Comparison of ENCODE assay signal across 28 cellular contexts in the genomic region with DNA sequence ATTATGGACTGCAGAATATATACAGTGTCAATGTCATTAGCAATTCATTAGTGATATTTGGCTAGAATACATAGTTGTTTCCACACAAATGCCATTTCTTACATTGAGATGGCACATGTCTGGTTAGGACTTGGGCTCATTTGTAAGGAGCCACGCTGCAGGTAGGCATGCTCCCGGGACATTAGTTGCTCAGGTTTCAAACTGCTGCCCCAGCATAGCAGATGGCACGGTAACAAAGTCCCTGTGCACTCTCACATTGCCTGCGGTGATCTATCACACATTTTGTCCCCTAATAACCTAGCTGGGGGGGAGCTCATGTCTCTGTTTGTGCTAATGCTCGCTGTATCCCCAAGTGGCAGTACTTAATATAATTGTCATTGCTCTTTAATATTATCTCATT.
DNase-seq lines count a peak whose midpoint lies in the region; ATAC-seq and TF ChIP-seq lines count a peak whose summit lies in the region.
"Had no signal": no experiment of that assay in that cellular context is flagged by ENCODE, and none has a peak within 500 bp of the region (broad histone marks: within the 10 kb centered on the region; RNA-seq: fewer than 3 reads in every experiment).

No MANE protein-coding gene starts in this region.

- H3K4me1 ChIP-seq in HUES48 (ENCODE audit: control insufficient read depth, insufficient read depth, low read length) = peaks cover 65% of the 10 kb centered on the region

- H3K9me3 Mint-ChIP-seq in memory B cell (peaks cover 3% of the 10 kb centered on the region), natural killer cell (no peaks in the 10 kb centered on the region)
- H3K9me3 Mint-ChIP-seq: activated T-cell treated with anti-CD3 and anti-CD28 coated beads, Interleukin-2, amount 50 U/mL, for 24 hours had no signal

- H3K27ac ChIP-seq in HUES48 (ENCODE audit: low read depth, low read length) (peak overlapping the region; percentile 32), WERI-Rb-1 (peak overlapping the region; percentile 46)
- H3K27ac ChIP-seq: BLaER1, colonic mucosa had no signal

- H3K9me3 ChIP-seq in HUES48 (ENCODE audit: control insufficient read depth, insufficient read depth, low read length) (no peaks in the 10 kb centered on the region), WERI-Rb-1 (ENCODE audit: severe bottlenecking) (no peaks in the 10 kb centered on the region)
- H3K9me3 ChIP-seq: colonic mucosa, left ventricle myocardium inferior had no signal

- H3K36me3 ChIP-seq in HUES48 (ENCODE audit: control insufficient read depth, insufficient read depth, low read length) (no peaks in the 10 kb centered on the region; the same call in 1 of the 2 replicates), WERI-Rb-1 (peaks cover 4% of the 10 kb centered on the region)
- H3K36me3 ChIP-seq: BLaER1, colonic mucosa, left ventricle myocardium inferior had no signal

- H3K4me1 Mint-ChIP-seq in memory B cell = peaks cover 38% of the 10 kb centered on the region
- H3K4me1 Mint-ChIP-seq in natural killer cell = no peaks in the 10 kb centered on the region

- no peaks in the 10 kb centered on the region for H3K27me3 ChIP-seq in HUES48 (ENCODE audit: control insufficient read depth, insufficient read depth, low read length)
- no peaks in the 10 kb centered on the region for H3K27me3 ChIP-seq in WERI-Rb-1 (ENCODE audit: insufficient read depth, low read depth, severe bottlenecking)
- H3K27me3 ChIP-seq: BLaER1, colonic mucosa had no signal

- DNase-seq in WERI-Rb-1 = peak; percentile 78
- no peak for DNase-seq in memory B cell (ENCODE audit: low spot score in 2 of 2)
- DNase-seq in activated effector memory CD4-positive, alpha-beta T cell treated with Interleukin-2 at 50 U/mL for 16 hours = no peak
- DNase-seq in natural killer cell = no peak
- DNase-seq in left cardiac atrium = no peak
- DNase-seq: activated B cell treated with CpG ODN at 0.5 μM for 24 hours; activated CD4-positive, alpha-beta T cell treated with anti-CD3 and anti-CD28 coated beads, Interleukin-2, amount 50 U/mL, for 1 hour; activated gamma-delta T cell; activated naive CD8-positive, alpha-beta T cell treated with anti-CD3 and anti-CD28 coated beads for 36 hours; activated T-cell treated with anti-CD3 and anti-CD28 coated beads, Interleukin-2, amount 50 U/mL, for 24 hours; anterior cingulate cortex; colonic mucosa; DMS79; effector CD4-positive, alpha-beta T cell; GDM1; KBM-7; left ventricle myocardium inferior; NCI-H1092; NCI-H187; NCI-H510A treated with DMSO at 0.1 percent for 48 hours; right cardiac atrium; SIG-M5; stimulated activated naive CD4-positive, alpha-beta T cell treated with Interleukin-2 at 50 U/mL for 16 hours; T1000 had no signal

- peak overlapping the region; percentile 90 for H3K27ac Mint-ChIP-seq in memory B cell
- no peak overlapping the region for H3K27ac Mint-ChIP-seq in natural killer cell
- H3K27ac Mint-ChIP-seq: activated naive CD8-positive, alpha-beta T cell treated with anti-CD3 and anti-CD28 coated beads for 36 hours; activated T-cell treated with anti-CD3 and anti-CD28 coated beads, Interleukin-2, amount 50 U/mL, for 24 hours had no signal

- H3K36me3 Mint-ChIP-seq in memory B cell (peaks cover 5% of the 10 kb centered on the region), natural killer cell (no peaks in the 10 kb centered on the region)
- H3K36me3 Mint-ChIP-seq: activated naive CD8-positive, alpha-beta T cell treated with anti-CD3 and anti-CD28 coated beads for 36 hours had no signal

- no peaks in the 10 kb centered on the region for H3K27me3 Mint-ChIP-seq in memory B cell
- peaks cover 0 to 3% of the 10 kb centered on the region in 2 donors for H3K27me3 Mint-ChIP-seq in natural killer cell (ENCODE audit: low read depth in 2 of 2)
- H3K27me3 Mint-ChIP-seq: activated B cell treated with CpG ODN at 0.5 μM for 24 hours; activated naive CD8-positive, alpha-beta T cell treated with anti-CD3 and anti-CD28 coated beads for 36 hours; activated T-cell treated with anti-CD3 and anti-CD28 coated beads, Interleukin-2, amount 50 U/mL, for 24 hours had no signal

- intact Hi-C loops in natural killer cell (cut with micrococcal nuclease) = no loop called here
- intact Hi-C loops in left cardiac atrium (cut with DNase I) = no loop called here

- no peak for ATAC-seq in memory B cell (ENCODE audit: low read depth)
- no peak for ATAC-seq in HG03460 (IDR thresholded peaks at IDR 0.05; ENCODE audit: unreplicated experiment)
- ATAC-seq in natural killer cell = no peak
- no peak for ATAC-seq in left cardiac atrium
- ATAC-seq: right cardiac atrium had no signal

- H3K9ac ChIP-seq in HUES48 (ENCODE audit: low read depth, low read length) = no peak overlapping the region
- H3K9ac ChIP-seq: BLaER1 had no signal

- H3K4me3 Mint-ChIP-seq in memory B cell = no peak overlapping the region
- H3K4me3 Mint-ChIP-seq in natural killer cell = no peak overlapping the region
- H3K4me3 Mint-ChIP-seq: activated B cell treated with CpG ODN at 0.5 μM for 24 hours; activated naive CD8-positive, alpha-beta T cell treated with anti-CD3 and anti-CD28 coated beads for 36 hours; activated T-cell treated with anti-CD3 and anti-CD28 coated beads, Interleukin-2, amount 50 U/mL, for 24 hours had no signal

- no peak for TF ChIP-seq CTCF in WERI-Rb-1 (IDR thresholded peaks at IDR 0.05; ENCODE audit: low read depth, low read length)
- TF ChIP-seq CTCF in natural killer cell (IDR thresholded peaks at IDR 0.05) = no peak

- H3K4me3 ChIP-seq in HUES48 (ENCODE audit: low read depth, low read length) (no peak overlapping the region), WERI-Rb-1 (ENCODE audit: low read depth, low read length) (no peak overlapping the region)
- H3K4me3 ChIP-seq: BLaER1, colonic mucosa, left ventricle myocardium inferior, smooth muscle cell had no signal
